Comparison of ENCODE assay signal across 11 cellular contexts in the genomic region with DNA sequence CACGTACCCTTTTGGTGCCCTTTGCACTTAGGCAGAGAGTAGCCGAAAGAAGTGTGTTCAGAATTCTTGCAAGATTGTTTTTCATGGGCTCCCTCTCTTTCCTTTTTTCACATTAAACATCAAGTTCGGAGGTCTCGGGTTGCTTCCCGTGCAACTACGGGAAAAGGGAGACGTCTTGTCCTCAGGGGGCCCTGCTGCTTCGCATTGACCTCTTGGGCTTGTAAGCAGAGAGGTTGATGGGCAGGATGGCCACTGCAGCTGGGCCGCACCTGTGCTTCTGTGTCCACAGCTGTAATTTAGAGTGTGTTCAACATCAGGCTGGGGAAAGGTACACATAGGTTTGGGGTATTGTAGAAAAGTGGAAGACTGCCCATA.
DNase-seq lines count a peak whose midpoint lies in the region; TF ChIP-seq lines count a peak whose summit lies in the region.
"Had no signal": no experiment of that assay in that cellular context is flagged by ENCODE, and none has a peak within 500 bp of the region (broad histone marks: within the 10 kb centered on the region; RNA-seq: fewer than 3 reads in every experiment).

No MANE protein-coding gene starts in this region.

- peaks cover 21% of the 10 kb centered on the region for H3K4me1 ChIP-seq in mucosa of stomach (ENCODE audit: control insufficient read depth, insufficient read depth, low read length)
- no peaks in the 10 kb centered on the region for H3K4me1 ChIP-seq in tibial artery
- no peaks in the 10 kb centered on the region for H3K4me1 ChIP-seq in Karpas-422 (ENCODE audit: low read length)

- no peak for DNase-seq in activated CD4-positive, alpha-beta T cell treated with anti-CD3 and anti-CD28 coated beads, Interleukin-2, amount 10 ng/mL, durations not matched to agents 24 days and 14 days
- no peak for DNase-seq in activated CD4-positive, alpha-beta T cell treated with anti-CD3 and anti-CD28 coated beads, Interleukin-2, amount 50 U/mL, for 48 hours
- peak; percentile 31 for DNase-seq in choroid plexus epithelial cell (ENCODE audit: low read depth)
- no peak for DNase-seq in tibial artery
- no peak for DNase-seq in HK-2 (ENCODE audit: unreplicated experiment)
- no peak for DNase-seq in activated CD8-positive, alpha-beta memory T cell treated with anti-CD3 and anti-CD28 coated beads for 24 hours
- no peak for DNase-seq in Karpas-422
- DNase-seq: KG1 had no signal

- H3K9me3 Mint-ChIP-seq in activated CD4-positive, alpha-beta T cell treated with anti-CD3 and anti-CD28 coated beads, Interleukin-2, amount 10 ng/mL, durations not matched to agents 24 days and 14 days = no peaks in the 10 kb centered on the region

- peaks cover 15% of the 10 kb centered on the region for H3K4me1 Mint-ChIP-seq in activated CD4-positive, alpha-beta T cell treated with anti-CD3 and anti-CD28 coated beads, Interleukin-2, amount 10 ng/mL, durations not matched to agents 24 days and 14 days

- H3K4me3 Mint-ChIP-seq in activated CD4-positive, alpha-beta T cell treated with anti-CD3 and anti-CD28 coated beads, Interleukin-2, amount 10 ng/mL, durations not matched to agents 24 days and 14 days = peak overlapping the region; percentile 60

- H3K9me2 ChIP-seq in Karpas-422 (replicated peaks; ENCODE audit: insufficient read depth, low read length) = no peaks in the 10 kb centered on the region

- intact Hi-C loops in activated CD4-positive, alpha-beta T cell treated with anti-CD3 and anti-CD28 coated beads, Interleukin-2, amount 10 ng/mL, durations not matched to agents 24 days and 14 days (cut with micrococcal nuclease) = loop anchor here (5.0 kb wide), 1 partner anchor 109 kb away; a partner anchor contains a TSS
- intact Hi-C loops in tibial artery (cut with DNase I; ENCODE audit: low total_unique reads) = no loop called here

- H3K9me3 ChIP-seq in mucosa of stomach (ENCODE audit: control insufficient read depth, low read length) (no peaks in the 10 kb centered on the region), tibial artery (no peaks in the 10 kb centered on the region), Karpas-422 (ENCODE audit: low read length) (no peaks in the 10 kb centered on the region)
- H3K9me3 ChIP-seq: thyroid gland had no signal

- H3K4me3 ChIP-seq in choroid plexus epithelial cell (ENCODE audit: low read depth, low read length) (peak overlapping the region; percentile 66), mucosa of stomach (ENCODE audit: low read length) (peak overlapping the region; percentile 82), tibial artery (peak overlapping the region; percentile 58), Karpas-422 (ENCODE audit: low read length) (no peak overlapping the region)

- peaks cover 1% of the 10 kb centered on the region for H3K36me3 Mint-ChIP-seq in activated CD4-positive, alpha-beta T cell treated with anti-CD3 and anti-CD28 coated beads, Interleukin-2, amount 10 ng/mL, durations not matched to agents 24 days and 14 days (ENCODE audit: low read depth)

- no peaks in the 10 kb centered on the region for H4K20me1 ChIP-seq in Karpas-422 (ENCODE audit: insufficient read depth, low read depth, low read length)

- H3K27ac Mint-ChIP-seq in activated CD4-positive, alpha-beta T cell treated with anti-CD3 and anti-CD28 coated beads, Interleukin-2, amount 10 ng/mL, durations not matched to agents 24 days and 14 days = no peak overlapping the region

- no peak overlapping the region for H2AFZ ChIP-seq in Karpas-422 (ENCODE audit: low read length)

- H3K27me3 Mint-ChIP-seq in activated CD4-positive, alpha-beta T cell treated with anti-CD3 and anti-CD28 coated beads, Interleukin-2, amount 10 ng/mL, durations not matched to agents 24 days and 14 days = peaks cover 36% of the 10 kb centered on the region

- no peak overlapping the region for H3K27ac ChIP-seq in tibial artery
- H3K27ac ChIP-seq in Karpas-422 (ENCODE audit: low read length) = no peak overlapping the region
- H3K27ac ChIP-seq: RWPE1 had no signal

- no peaks in the 10 kb centered on the region for H3K36me3 ChIP-seq in mucosa of stomach (ENCODE audit: control insufficient read depth, insufficient read depth, low read length)
- no peaks in the 10 kb centered on the region for H3K36me3 ChIP-seq in tibial artery
- no peaks in the 10 kb centered on the region for H3K36me3 ChIP-seq in Karpas-422 (ENCODE audit: insufficient read depth, low read length)
- H3K36me3 ChIP-seq: thyroid gland had no signal

- no peak overlapping the region for H3K4me2 ChIP-seq in Karpas-422 (ENCODE audit: low read depth, low read length, poor library complexity, severe bottlenecking)

- no peaks in the 10 kb centered on the region for H3K79me2 ChIP-seq in Karpas-422 (ENCODE audit: low read length)

- H3K27me3 ChIP-seq in mucosa of stomach (ENCODE audit: control insufficient read depth, insufficient read depth, low read length) = no peaks in the 10 kb centered on the region
- no peaks in the 10 kb centered on the region for H3K27me3 ChIP-seq in tibial artery
- H3K27me3 ChIP-seq in Karpas-422 (ENCODE audit: low read length) = no peaks in the 10 kb centered on the region
- H3K27me3 ChIP-seq: thyroid gland had no signal

- H3K9ac ChIP-seq in mucosa of stomach (ENCODE audit: low read length) (peak overlapping the region; percentile 71), Karpas-422 (ENCODE audit: low read length) (no peak overlapping the region)

- TF ChIP-seq CTCF in choroid plexus epithelial cell (conservative IDR thresholded peaks at IDR 0.05; ENCODE audit: low read depth, low read length) (no peak), tibial artery (IDR thresholded peaks at IDR 0.05) (no peak)
